Comparison of ENCODE assay signal across 10 cellular contexts in the genomic region with DNA sequence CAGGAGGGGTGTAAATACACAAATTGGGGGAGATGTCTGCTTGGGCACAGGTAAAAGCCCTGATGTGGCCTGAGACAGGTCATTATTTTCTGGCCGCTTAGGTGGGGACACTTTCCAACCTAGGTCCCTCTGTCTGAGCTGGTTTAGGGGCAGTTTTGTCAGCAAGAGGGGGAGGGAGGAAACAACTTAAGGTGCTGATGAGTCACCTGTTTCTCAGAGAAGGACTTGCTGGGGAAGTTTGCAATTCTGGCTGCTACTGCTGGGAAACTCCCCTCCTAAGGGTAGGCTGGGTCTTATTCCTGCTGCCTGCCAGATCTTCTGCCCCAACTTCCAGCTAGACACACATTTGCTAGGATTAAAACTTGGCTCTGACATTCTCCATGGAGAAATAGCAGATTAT. TPM values are rescaled to one million over a fixed set of nuclear protein-coding genes. Genes with fewer than 3 reads are reported as not detected.
DNase-seq lines count a peak whose midpoint lies in the region; ATAC-seq and TF ChIP-seq lines count a peak whose summit lies in the region.
"Had no signal": no experiment of that assay in that cellular context is flagged by ENCODE, and none has a peak within 500 bp of the region (broad histone marks: within the 10 kb centered on the region; RNA-seq: fewer than 3 reads in every experiment).

No MANE protein-coding gene starts in this region.

- TF ChIP-seq POLR2A in spleen (IDR thresholded peaks at IDR 0.05): no peak

- H3K36me3 ChIP-seq in lung (ENCODE audit: control insufficient read depth in 2 of 2, insufficient read depth in 2 of 2, low read length in 2 of 2) (no peaks in the 10 kb centered on the region), spleen (no peaks in the 10 kb centered on the region)

- H3K4me1 ChIP-seq in lung (ENCODE audit: control insufficient read depth in 2 of 2, insufficient read depth in 2 of 2, low read length in 2 of 2) (peaks cover 0 to 3% of the 10 kb centered on the region in 2 donors), spleen (peaks cover 0 to 10% (median 9%) of the 10 kb centered on the region in 6 donors)

- H3K4me1 Mint-ChIP-seq in activated T-cell treated with anti-CD3 and anti-CD28 coated beads, Interleukin-2, amount 50 U/mL, for 4 hours (ENCODE audit: low read depth): peaks cover 7% of the 10 kb centered on the region

- intact Hi-C loops in spleen (cut with DNase I; ENCODE audit: low total_unique reads): no loop called here

- no peaks in the 10 kb centered on the region for H3K9me3 Mint-ChIP-seq in activated T-cell treated with anti-CD3 and anti-CD28 coated beads, Interleukin-2, amount 50 U/mL, for 4 hours

- no peaks in the 10 kb centered on the region for H3K36me3 Mint-ChIP-seq in activated T-cell treated with anti-CD3 and anti-CD28 coated beads, Interleukin-2, amount 50 U/mL, for 4 hours (ENCODE audit: insufficient read depth)

- ATAC-seq in GM18520 (IDR thresholded peaks at IDR 0.05; ENCODE audit: unreplicated experiment) (peak; percentile 48), HG02623 (IDR thresholded peaks at IDR 0.05; ENCODE audit: unreplicated experiment) (peak; percentile 73), lung (ENCODE audit: insufficient read depth, low FRiP score) (peak; percentile 78), GM21529 (IDR thresholded peaks at IDR 0.05; ENCODE audit: unreplicated experiment) (no peak)
- ATAC-seq in activated T-cell treated with anti-CD3 and anti-CD28 coated beads, Interleukin-2, amount 50 U/mL, for 4 hours: peak; percentile 89 to 90

- peaks cover 2% of the 10 kb centered on the region for H3K27me3 Mint-ChIP-seq in activated T-cell treated with anti-CD3 and anti-CD28 coated beads, Interleukin-2, amount 50 U/mL, for 4 hours (ENCODE audit: low read depth)

- TF ChIP-seq CTCF in lung (IDR thresholded peaks at IDR 0.05; ENCODE audit: control extremely low read depth, extremely low read depth) (no peak), spleen (IDR thresholded peaks at IDR 0.05 in 8 of 11, conservative IDR thresholded peaks at IDR 0.05 in 3 of 11) (no peak)

- no peaks in the 10 kb centered on the region for H3K27me3 ChIP-seq in lung (ENCODE audit: control insufficient read depth, insufficient read depth)
- H3K27me3 ChIP-seq in spleen (replicated peaks in 1 of 7): peaks cover 0 to 10% (median 0%) of the 10 kb centered on the region in 7 donors

- 68 to 86% methylated on average over 1 of the region's 1 CpG for WGBS in lung, 2 donors
- WGBS in spleen, 5 donors: 73 to 89% (median 82%) methylated on average over 1 of the region's 1 CpG

- no peak overlapping the region for H3K4me3 ChIP-seq in lung
- no peak overlapping the region for H3K4me3 ChIP-seq in spleen

- H3K27ac ChIP-seq in lung (ENCODE audit: low read depth in 1 of 2, low read length in 1 of 2): no peak overlapping the region
- H3K27ac ChIP-seq in spleen: no peak overlapping the region

- peaks cover 0 to 3% of the 10 kb centered on the region in 2 donors for H3K9me3 ChIP-seq in lung (ENCODE audit: control insufficient read depth in 2 of 2, insufficient read depth in 1 of 2, low read length in 1 of 2)
- H3K9me3 ChIP-seq in spleen: peaks cover 0 to 3% (median 0%) of the 10 kb centered on the region in 8 donors

- no peak overlapping the region for H3K4me3 Mint-ChIP-seq in activated T-cell treated with anti-CD3 and anti-CD28 coated beads, Interleukin-2, amount 50 U/mL, for 4 hours

- DNase-seq in activated T-cell treated with anti-CD3 and anti-CD28 coated beads, Interleukin-2, amount 50 U/mL, for 4 hours: no peak
- DNase-seq in lung (ENCODE audit: low spot score) (no peak), spleen (no peak), GOT3 (lab: John Stamatoyannopoulos, UW) (no peak), foreskin melanocyte (no peak)
- DNase-seq: NCI-H748 treated with DMSO at 0.1 percent for 48 hours had no signal

RNA-seq across cellular contexts. Expression of gene RHOV, which starts 4.8 kb away (rescaled TPM):
- total RNA-seq in activated T-cell treated with anti-CD3 and anti-CD28 coated beads, Interleukin-2, amount 50 U/mL, for 4 hours: under 1 TPM; 0.35 to 0.53 (median 0.49) TPM
- total RNA-seq in lung (1 to 10 TPM; 2.1 to 8.5 TPM), spleen (not detected)
- polyA plus RNA-seq in lung (1 to 10 TPM; 3.2 to 5.3 TPM), spleen (under 1 TPM in 2 of 3 donors, not detected in 1; 0.06 to 0.19 TPM)
- polyA plus RNA-seq: liver had no signal

RNA-seq across cellular contexts. Expression of gene VPS18, which starts 15.5 kb away (rescaled TPM):
- total RNA-seq in activated T-cell treated with anti-CD3 and anti-CD28 coated beads, Interleukin-2, amount 50 U/mL, for 4 hours: 10 to 100 TPM; 15.9 to 16.7 (median 16.4) TPM
- total RNA-seq in lung (10 to 100 TPM; 19.0 to 31.5 TPM), spleen (10 to 100 TPM; 18.6 to 29.1 (median 25.3) TPM)
- polyA plus RNA-seq in lung (10 to 100 TPM; 16.1 to 23.3 TPM), spleen (10 to 100 TPM in 1 of 3 donors, 1 to 10 TPM in 2; 7.2 to 15.8 (median 7.4) TPM)

RNA-seq across cellular contexts. Expression of gene SPINT1, which starts 34.9 kb away (rescaled TPM):
- 10 to 100 TPM; 10.8 to 13.5 (median 12.2) TPM for total RNA-seq in activated T-cell treated with anti-CD3 and anti-CD28 coated beads, Interleukin-2, amount 50 U/mL, for 4 hours
- total RNA-seq in lung (100 to 1,000 TPM; 118 to 136 TPM), spleen (10 to 100 TPM in 4 of 7 donors, 1 to 10 TPM in 3; 6.5 to 25.8 (median 11.3) TPM)
- polyA plus RNA-seq in lung (10 to 100 TPM; 47.1 to 82.1 TPM), spleen (1 to 10 TPM; 4.8 to 5.6 (median 5.0) TPM)

RNA-seq across cellular contexts. Expression of gene PPP1R14D, which starts 50.3 kb away (rescaled TPM):
- not detected for total RNA-seq in activated T-cell treated with anti-CD3 and anti-CD28 coated beads, Interleukin-2, amount 50 U/mL, for 4 hours
- total RNA-seq in lung (not detected), spleen (not detected)
- polyA plus RNA-seq in lung (under 1 TPM in 1 of 2 donors, not detected in 1; 0.22 TPM), spleen (under 1 TPM in 1 of 3 donors, not detected in 2; 0.30 TPM)
- total RNA-seq: liver had no signal
- polyA plus RNA-seq: liver had no signal

RNA-seq across cellular contexts. Expression of gene DLL4, which starts 50.4 kb away (rescaled TPM):
- total RNA-seq in activated T-cell treated with anti-CD3 and anti-CD28 coated beads, Interleukin-2, amount 50 U/mL, for 4 hours: under 1 TPM; 0.05 to 0.38 (median 0.37) TPM
- 10 to 100 TPM; 17.9 to 31.8 TPM for total RNA-seq in lung
- polyA plus RNA-seq in lung: 10 to 100 TPM; 11.8 to 16.3 TPM
- 10 to 100 TPM in 5 of 7 donors, 1 to 10 TPM in 2; 7.6 to 26.3 (median 11.0) TPM for total RNA-seq in spleen
- polyA plus RNA-seq in spleen: 1 to 10 TPM; 1.2 to 5.0 (median 2.3) TPM

Comparison
In these comparisons a context has a peak if more than half of its experiments do, and no peak if none do; other contexts are left out.
1. RNA of gene SPINT1, which starts 34.9 kb away (total RNA-seq): 118 to 136 TPM in lung; 10.8 to 13.5 TPM in activated T-cell treated with anti-CD3 and anti-CD28 coated beads, Interleukin-2, amount 50 U/mL, for 4 hours and 6.5 to 25.8 TPM in spleen; every median in the first group is over 4 times any median in the second.